Comparison of ENCODE assay signal across 8 cellular contexts in genomic region chr5:109409061-109409843, GRCh38. TPM values are rescaled to one million over a fixed set of nuclear protein-coding genes. Genes with fewer than 3 reads are reported as not detected.
A peak's percentile ranks its signal among the peaks of the same experiment; 100 is the strongest.
DNase-seq lines count a peak whose midpoint lies in the region; ATAC-seq lines count a peak whose summit lies in the region.

No MANE protein-coding gene starts in this region.

- DNase-seq in 8988T: peak; percentile 34
- DNase-seq in NCI-H226: peak; percentile 79
- peak; percentile 65 for DNase-seq in activated CD4-positive, alpha-beta T cell treated with anti-CD3 and anti-CD28 coated beads for 1 hour
- DNase-seq in cerebellar nuclear complex (lab: John Stamatoyannopoulos, UW): peak; percentile 0 to 22
- DNase-seq in left colon: peak; percentile 70 to 76
- DNase-seq in stimulated activated CD4-positive, alpha-beta T cell treated with anti-CD3 and anti-CD28 coated beads, Interleukin-1b, Interleukin-23, amount 100 ng/mL, for 48 hours: peak; percentile 81

- peak; percentile 14 for ATAC-seq in GM18520 (IDR thresholded peaks at IDR 0.05; ENCODE audit: unreplicated experiment)
- peak; percentile 29 for ATAC-seq in HG03045 (IDR thresholded peaks at IDR 0.05; ENCODE audit: unreplicated experiment)
- ATAC-seq in left colon: peak; percentile 49

- intact Hi-C loops in left colon (cut with DNase I, micrococcal nuclease): no loop called here

RNA-seq across cellular contexts. Expression of gene PJA2, which starts 0.5 kb away (rescaled TPM):
- 10 to 100 TPM; 68.6 to 93.5 TPM for total RNA-seq in left colon

Comparison
In these comparisons a context has a peak if more than half of its experiments do, and no peak if none do; other contexts are left out.
1. Peak in every context shown above with its lines: DNase-seq and ATAC-seq.
2. DNase-seq: peak in every context shown above with its lines; median percentile 81 in stimulated activated CD4-positive, alpha-beta T cell treated with anti-CD3 and anti-CD28 coated beads, Interleukin-1b, Interleukin-23, amount 100 ng/mL, for 48 hours; 79 in NCI-H226; 73 in left colon; 65 in activated CD4-positive, alpha-beta T cell treated with anti-CD3 and anti-CD28 coated beads for 1 hour; 34 in 8988T; 11 in cerebellar nuclear complex.